In genomic region chr2:84906108-84906899, GRCh38 we compare ENCODE assay signal across 8 cellular contexts. TPM values are rescaled to one million over a fixed set of nuclear protein-coding genes. Genes with fewer than 3 reads are reported as not detected.
DNase-seq lines count a peak whose midpoint lies in the region; ATAC-seq and TF ChIP-seq lines count a peak whose summit lies in the region.

No MANE protein-coding gene starts in this region.

- H3K27me3 ChIP-seq in PC-3 (ENCODE audit: low read length) (no peaks in the 10 kb centered on the region), ascending aorta (no peaks in the 10 kb centered on the region), iPS-15b (ENCODE audit: control insufficient read depth, insufficient read depth, low read length) (peaks cover 27% of the 10 kb centered on the region)

- no peak for DNase-seq in PC-3
- DNase-seq in ascending aorta (ENCODE audit: low spot score in 2 of 2), result peak in 1 of 2 donors; percentile 68
- DNase-seq in 8988T, result no peak
- DNase-seq in AG08395 (ENCODE audit: low spot score), result no peak

- H3K9me2 ChIP-seq in PC-3 (replicated peaks; ENCODE audit: low read length), result no peaks in the 10 kb centered on the region

- H3K27ac ChIP-seq in PC-3 (ENCODE audit: low read length) (peak overlapping the region; percentile 62), ascending aorta (peak overlapping the region; percentile 90 to 94), skin epidermis (peak overlapping the region; percentile 83 to 100 (median 98))

- CTCF ChIA-PET in PC-3 (lab: Charles Lee), result interaction anchor here (0.6 to 2.0 kb wide), 2 partner anchors 19 to 65 kb away, joined by 6 to 11 read pairs; partner anchors contain the start of gene KCMF1

- peak overlapping the region; percentile 83 for H3K4me3 ChIP-seq in PC-3 (ENCODE audit: low read length)
- peak overlapping the region; percentile 85 to 98 for H3K4me3 ChIP-seq in ascending aorta
- peak overlapping the region; percentile 85 for H3K4me3 ChIP-seq in iPS-15b (ENCODE audit: low read depth, low read length)
- peak overlapping the region; percentile 51 to 99 (median 78) for H3K4me3 ChIP-seq in skin epidermis

- H3K9me3 ChIP-seq in PC-3 (ENCODE audit: low read length), result no peaks in the 10 kb centered on the region
- H3K9me3 ChIP-seq in ascending aorta, result no peaks in the 10 kb centered on the region
- H3K9me3 ChIP-seq in iPS-15b (ENCODE audit: control insufficient read depth, insufficient read depth, low read length), result no peaks in the 10 kb centered on the region

- POLR2A ChIA-PET in PC-3 (lab: Charles Lee; ENCODE audit: unreplicated experiment), result interaction anchor here (0.7 to 1.1 kb wide), 5 partner anchors 14 to 65 kb away, joined by 4 to 15 read pairs (median 7); partner anchors contain the start of gene KCMF1

- TSS peak; percentile 99 for BruUV-seq in PC-3 (replicated peaks; lab: Mats Ljungman, UMichigan)

- H4K20me1 ChIP-seq in PC-3 (ENCODE audit: low read length), result peaks cover 10% of the 10 kb centered on the region

- H3K4me2 ChIP-seq in PC-3 (ENCODE audit: low read length), result peak overlapping the region; percentile 86

- ATAC-seq in GM18511 (IDR thresholded peaks at IDR 0.05; ENCODE audit: unreplicated experiment) (peak; percentile 42), HG02623 (IDR thresholded peaks at IDR 0.05; ENCODE audit: unreplicated experiment) (peak; percentile 29), PC-3 (no peak)

- peaks cover 14% of the 10 kb centered on the region for H3K79me2 ChIP-seq in PC-3 (ENCODE audit: low read length)

- no peak overlapping the region for H2AFZ ChIP-seq in PC-3 (ENCODE audit: low read length)

- TF ChIP-seq CTCF in PC-3 (conservative IDR thresholded peaks at IDR 0.05; ENCODE audit: low read depth, low read length) (no peak), ascending aorta (IDR thresholded peaks at IDR 0.05) (no peak)

- intact Hi-C loops in PC-3 (cut with micrococcal nuclease) (no loop called here), ascending aorta (cut with DNase I) (loop anchor here (1.0 to 5.0 kb wide), 2 partner anchors 19 to 66 kb away; partner anchors contain the start of gene KCMF1)

- H3K36me3 ChIP-seq in PC-3 (ENCODE audit: low read depth, low read length), result peaks cover 9% of the 10 kb centered on the region
- no peaks in the 10 kb centered on the region for H3K36me3 ChIP-seq in ascending aorta
- H3K36me3 ChIP-seq in iPS-15b (ENCODE audit: control insufficient read depth, insufficient read depth, low read length), result no peaks in the 10 kb centered on the region

- H3K4me1 ChIP-seq in PC-3 (ENCODE audit: insufficient read depth, low read length), result peaks cover 13% of the 10 kb centered on the region
- peaks cover 0 to 7% of the 10 kb centered on the region in 2 donors for H3K4me1 ChIP-seq in ascending aorta
- peaks cover 4% of the 10 kb centered on the region for H3K4me1 ChIP-seq in iPS-15b (ENCODE audit: control insufficient read depth, insufficient read depth, low read length)

- H3F3A ChIP-seq in PC-3 (ENCODE audit: low read length, unreplicated experiment), result no peaks in the 10 kb centered on the region

- H3K9ac ChIP-seq in PC-3 (ENCODE audit: low read length) (peak overlapping the region; percentile 95), iPS-15b (ENCODE audit: low read depth, low read length) (peak overlapping the region; percentile 76)

RNA-seq across cellular contexts. Expression of gene TMSB10, which starts 0.8 kb away (rescaled TPM):
- total RNA-seq in PC-3 (2014; rRNA removed) (4,758 and 5,246 TPM in 2 replicates), ascending aorta (5,452 TPM)

RNA-seq across cellular contexts. Expression of gene TRABD2A, which starts 25.4 kb away (rescaled TPM):
- total RNA-seq in PC-3 (2014; rRNA removed) (2.0 and 4.0 TPM in 2 replicates), ascending aorta (1.1 TPM)
